8 cellular contexts compared by ENCODE assay signal in genomic region chr1:33257759-33258712, GRCh38.
DNase-seq lines count a peak whose midpoint lies in the region; ATAC-seq lines count a peak whose summit lies in the region.

No MANE protein-coding gene starts in this region.

- peak; percentile 35 for DNase-seq in NCI-H82 (lab: John Stamatoyannopoulos, UW)
- no peak for DNase-seq in NCI-H82 treated with DMSO at 0.1 percent for 48 hours (lab: John Stamatoyannopoulos, UW; ENCODE audit: unreplicated experiment)
- DNase-seq in adipocyte (ENCODE audit: low read depth) = peak; percentile 17
- no peak for DNase-seq in NCI-H2107 (lab: John Stamatoyannopoulos, UW)

- H3K4me3 ChIP-seq in adipocyte (ENCODE audit: low read length) (peak overlapping the region; percentile 94), stomach smooth muscle (ENCODE audit: low read length in 2 of 2) (peak overlapping the region; percentile 85 to 86)

- no peaks in the 10 kb centered on the region for H3K27me3 ChIP-seq in adipocyte (replicated peaks; ENCODE audit: control insufficient read depth, insufficient read depth, low read length)
- no peaks in the 10 kb centered on the region for H3K27me3 ChIP-seq in layer of hippocampus (ENCODE audit: control insufficient read depth, insufficient read depth, low read length)
- H3K27me3 ChIP-seq in stomach smooth muscle (ENCODE audit: control insufficient read depth in 1 of 2, insufficient read depth in 2 of 2, low read length in 2 of 2) = no peaks in the 10 kb centered on the region

- H3K9ac ChIP-seq in adipocyte (ENCODE audit: low read length) (peak overlapping the region; percentile 95), stomach smooth muscle (ENCODE audit: low read length in 2 of 2) (peak overlapping the region; percentile 78 to 80)

- ATAC-seq in HG02610 (IDR thresholded peaks at IDR 0.05; ENCODE audit: unreplicated experiment) (no peak), GM21825 (IDR thresholded peaks at IDR 0.05; ENCODE audit: unreplicated experiment) (no peak)

- peak overlapping the region; percentile 62 for H3K27ac ChIP-seq in layer of hippocampus (ENCODE audit: low read depth, low read length)
- H3K27ac ChIP-seq in stomach smooth muscle (ENCODE audit: low read length) = peak overlapping the region; percentile 2

- peaks cover 4% of the 10 kb centered on the region for H3K36me3 ChIP-seq in adipocyte (ENCODE audit: control insufficient read depth, insufficient read depth, low read length, severe bottlenecking)
- peaks cover 4 to 7% of the 10 kb centered on the region in 2 donors for H3K36me3 ChIP-seq in stomach smooth muscle (ENCODE audit: control insufficient read depth in 2 of 2, insufficient read depth in 2 of 2, low read length in 2 of 2)

- H3K4me1 ChIP-seq in adipocyte (ENCODE audit: control insufficient read depth, insufficient read depth, low read length) (peaks cover 19% of the 10 kb centered on the region), stomach smooth muscle (ENCODE audit: control insufficient read depth, insufficient read depth, low read length) (peaks cover 47% of the 10 kb centered on the region)

- H3K9me3 ChIP-seq in adipocyte (ENCODE audit: control insufficient read depth, low read length) (peaks cover 3% of the 10 kb centered on the region), stomach smooth muscle (ENCODE audit: control insufficient read depth in 2 of 2, low read length in 2 of 2) (no peaks in the 10 kb centered on the region)

Comparison
In these comparisons a context has a peak if more than half of its experiments do, and no peak if none do; other contexts are left out.
1. DNase-seq: peak in NCI-H82 (single experiment) and adipocyte (single experiment); none in NCI-H82 treated with DMSO at 0.1 percent for 48 hours (single experiment) and NCI-H2107 (single experiment).